10 cellular contexts compared by ENCODE assay signal in genomic region chr17:77443743-77444260, GRCh38.
DNase-seq lines count a peak whose midpoint lies in the region; ATAC-seq and TF ChIP-seq lines count a peak whose summit lies in the region.
"Had no signal": no experiment of that assay in that cellular context is flagged by ENCODE, and none has a peak within 500 bp of the region (broad histone marks: within the 10 kb centered on the region; RNA-seq: fewer than 3 reads in every experiment).

No MANE protein-coding gene starts in this region.

- H3K27me3 ChIP-seq in tibial nerve = no peaks in the 10 kb centered on the region

- H3K27ac ChIP-seq in tibial nerve = peak overlapping the region in 3 of 4 donors; percentile 83 to 87 (median 86)

- 82 to 91% methylated on average over 8 of the region's 8 CpGs for WGBS in tibial nerve, 2 donors

- H3K4me1 ChIP-seq in tibial nerve = peaks cover 0 to 95% (median 75%) of the 10 kb centered on the region in 4 donors

- H3K27me3 Mint-ChIP-seq in activated naive CD4-positive, alpha-beta T cell treated with anti-CD3 and anti-CD28 coated beads, Interleukin-2, amount 50 U/mL, for 24 hours = no peaks in the 10 kb centered on the region
- no peaks in the 10 kb centered on the region for H3K27me3 Mint-ChIP-seq in activated T-helper 1 cell treated with anti-CD3 and anti-CD28 coated beads, Interleukin-12 subunit alpha, Interleukin-12 subunit beta, Interleukin-2, Interleukin-4 antibody, amounts not matched to agents 30 ng/mL and 10 ng/mL and 1 ng/mL, durations not matched to agents 14 hours and 24 hours and 36 hours (ENCODE audit: insufficient read depth)
- no peaks in the 10 kb centered on the region for H3K27me3 Mint-ChIP-seq in mesothelial cell of epicardium (ENCODE audit: low read depth)

- H3K4me1 Mint-ChIP-seq in activated naive CD4-positive, alpha-beta T cell treated with anti-CD3 and anti-CD28 coated beads, Interleukin-2, amount 50 U/mL, for 24 hours = peaks cover 96% of the 10 kb centered on the region
- H3K4me1 Mint-ChIP-seq in activated T-helper 1 cell treated with anti-CD3 and anti-CD28 coated beads, Interleukin-12 subunit alpha, Interleukin-12 subunit beta, Interleukin-2, Interleukin-4 antibody, amounts not matched to agents 30 ng/mL and 10 ng/mL and 1 ng/mL, durations not matched to agents 14 hours and 24 hours and 36 hours (ENCODE audit: low read depth) = peaks cover 84% of the 10 kb centered on the region
- peaks cover 52% of the 10 kb centered on the region for H3K4me1 Mint-ChIP-seq in mesothelial cell of epicardium

- TF ChIP-seq EP300 in tibial nerve (IDR thresholded peaks at IDR 0.05) = no peak

- no peaks in the 10 kb centered on the region for H3K36me3 ChIP-seq in tibial nerve

- TF ChIP-seq POLR2A in tibial nerve (IDR thresholded peaks at IDR 0.05) = no peak

- no peak overlapping the region for H3K4me3 ChIP-seq in tibial nerve

- no peak for ATAC-seq in GM18498 (IDR thresholded peaks at IDR 0.05; ENCODE audit: unreplicated experiment)

- no peak for TF ChIP-seq CTCF in mesothelial cell of epicardium (IDR thresholded peaks at IDR 0.05; ENCODE audit: unreplicated experiment)
- TF ChIP-seq CTCF in tibial nerve (IDR thresholded peaks at IDR 0.05) = no peak

- no peak for DNase-seq in activated naive CD4-positive, alpha-beta T cell treated with Interleukin-2 at 50 U/mL for 16 hours
- DNase-seq in activated T-helper 1 cell treated with anti-CD3 and anti-CD28 coated beads, Interleukin-12 subunit alpha, Interleukin-12 subunit beta, Interleukin-2, Interleukin-4 antibody, amounts not matched to agents 30 ng/mL and 10 ng/mL and 1 ng/mL, durations not matched to agents 14 hours and 24 hours and 36 hours (ENCODE audit: low spot score) = no peak
- DNase-seq in mesothelial cell of epicardium (ENCODE audit: low spot score in 2 of 2, unreplicated experiment in 2 of 2) (no peak), tibial nerve (ENCODE audit: low spot score in 2 of 2) (no peak), NCI-H2196 (lab: John Stamatoyannopoulos, UW; ENCODE audit: unreplicated experiment) (no peak), NCI-H524 (lab: John Stamatoyannopoulos, UW) (no peak)
- DNase-seq: amygdala, NCI-H69 had no signal

- peak overlapping the region; percentile 72 for H3K4me3 Mint-ChIP-seq in activated naive CD4-positive, alpha-beta T cell treated with anti-CD3 and anti-CD28 coated beads, Interleukin-2, amount 50 U/mL, for 24 hours
- H3K4me3 Mint-ChIP-seq in activated T-helper 1 cell treated with anti-CD3 and anti-CD28 coated beads, Interleukin-12 subunit alpha, Interleukin-12 subunit beta, Interleukin-2, Interleukin-4 antibody, amounts not matched to agents 30 ng/mL and 10 ng/mL and 1 ng/mL, durations not matched to agents 14 hours and 24 hours and 36 hours = peak overlapping the region; percentile 79
- no peak overlapping the region for H3K4me3 Mint-ChIP-seq in mesothelial cell of epicardium

- no peaks in the 10 kb centered on the region for H3K36me3 Mint-ChIP-seq in activated naive CD4-positive, alpha-beta T cell treated with anti-CD3 and anti-CD28 coated beads, Interleukin-2, amount 50 U/mL, for 24 hours
- H3K36me3 Mint-ChIP-seq in activated T-helper 1 cell treated with anti-CD3 and anti-CD28 coated beads, Interleukin-12 subunit alpha, Interleukin-12 subunit beta, Interleukin-2, Interleukin-4 antibody, amounts not matched to agents 30 ng/mL and 10 ng/mL and 1 ng/mL, durations not matched to agents 14 hours and 24 hours and 36 hours (ENCODE audit: low read depth) = peaks cover 4% of the 10 kb centered on the region
- H3K36me3 Mint-ChIP-seq in mesothelial cell of epicardium = peaks cover 3% of the 10 kb centered on the region

- no peaks in the 10 kb centered on the region for H3K9me3 ChIP-seq in tibial nerve

- no peaks in the 10 kb centered on the region for H3K9me3 Mint-ChIP-seq in activated naive CD4-positive, alpha-beta T cell treated with anti-CD3 and anti-CD28 coated beads, Interleukin-2, amount 50 U/mL, for 24 hours
- H3K9me3 Mint-ChIP-seq in activated T-helper 1 cell treated with anti-CD3 and anti-CD28 coated beads, Interleukin-12 subunit alpha, Interleukin-12 subunit beta, Interleukin-2, Interleukin-4 antibody, amounts not matched to agents 30 ng/mL and 10 ng/mL and 1 ng/mL, durations not matched to agents 14 hours and 24 hours and 36 hours = no peaks in the 10 kb centered on the region
- no peaks in the 10 kb centered on the region for H3K9me3 Mint-ChIP-seq in mesothelial cell of epicardium

- intact Hi-C loops in activated T-helper 1 cell treated with anti-CD3 and anti-CD28 coated beads, Interleukin-12 subunit alpha, Interleukin-12 subunit beta, Interleukin-2, Interleukin-4 antibody, amounts not matched to agents 30 ng/mL and 10 ng/mL and 1 ng/mL, durations not matched to agents 14 hours and 24 hours and 36 hours (cut with micrococcal nuclease) = loop anchor here (2.0 to 5.0 kb wide), 3 partner anchors 17 to 688 kb away; partner anchors contain the start of gene TMC8

- peak overlapping the region; percentile 100 for H3K27ac Mint-ChIP-seq in activated naive CD4-positive, alpha-beta T cell treated with anti-CD3 and anti-CD28 coated beads, Interleukin-2, amount 50 U/mL, for 24 hours
- peak overlapping the region; percentile 97 for H3K27ac Mint-ChIP-seq in activated T-helper 1 cell treated with anti-CD3 and anti-CD28 coated beads, Interleukin-12 subunit alpha, Interleukin-12 subunit beta, Interleukin-2, Interleukin-4 antibody, amounts not matched to agents 30 ng/mL and 10 ng/mL and 1 ng/mL, durations not matched to agents 14 hours and 24 hours and 36 hours
- H3K27ac Mint-ChIP-seq in mesothelial cell of epicardium = peak overlapping the region; percentile 65
